Comparison of ENCODE assay signal across 8 cellular contexts in genomic region chr12:50986961-50987737, GRCh38. TPM values are rescaled to one million over a fixed set of nuclear protein-coding genes. Genes with fewer than 3 reads are reported as not detected.
DNase-seq lines count a peak whose midpoint lies in the region; ATAC-seq, FAIRE-seq and TF ChIP-seq lines count a peak whose summit lies in the region.

No MANE protein-coding gene starts in this region.

- ATAC-seq in activated CD8-positive, alpha-beta memory T cell treated with anti-CD3 and anti-CD28 coated beads, Interleukin-2, amount 10 ng/mL, durations not matched to agents 7 days and 5 days = peak; percentile 51
- peak; percentile 57 to 91 (median 86) for ATAC-seq in pancreas

- H3K27ac Mint-ChIP-seq in activated CD8-positive, alpha-beta memory T cell treated with anti-CD3 and anti-CD28 coated beads, Interleukin-2, amount 10 ng/mL, durations not matched to agents 7 days and 5 days = no peak overlapping the region
- no peak overlapping the region for H3K27ac Mint-ChIP-seq in glutamatergic neuron (ENCODE audit: unreplicated experiment)

- no peaks in the 10 kb centered on the region for H3K27me3 Mint-ChIP-seq in activated CD8-positive, alpha-beta memory T cell treated with anti-CD3 and anti-CD28 coated beads, Interleukin-2, amount 10 ng/mL, durations not matched to agents 7 days and 5 days
- H3K27me3 Mint-ChIP-seq in glutamatergic neuron (ENCODE audit: unreplicated experiment) = no peaks in the 10 kb centered on the region

- H3K27me3 ChIP-seq in pancreas = no peaks in the 10 kb centered on the region

- peaks cover 14% of the 10 kb centered on the region for H3K4me1 Mint-ChIP-seq in activated CD8-positive, alpha-beta memory T cell treated with anti-CD3 and anti-CD28 coated beads, Interleukin-2, amount 10 ng/mL, durations not matched to agents 7 days and 5 days
- peaks cover 7% of the 10 kb centered on the region for H3K4me1 Mint-ChIP-seq in glutamatergic neuron (ENCODE audit: low read depth, unreplicated experiment)

- 42 to 43% methylated on average over 8 of the region's 8 CpGs for WGBS in pancreas, 2 donors

- intact Hi-C loops in pancreas (cut with DNase I) = loop anchor here in 2 of 3 donors (5.0 kb wide), 2 partner anchors 150 to 160 kb away; no protein-coding TSS in a partner anchor

- FAIRE-seq in pancreas (lab: Jason Lieb, UNC) = no peak

- TF ChIP-seq CTCF in pancreas (IDR thresholded peaks at IDR 0.05) = peak in 3 of 4 donors; percentile 9 to 21 (median 14)
- TF ChIP-seq CTCF in glutamatergic neuron (IDR thresholded peaks at IDR 0.05; ENCODE audit: partially characterized antibody, unreplicated experiment) = no peak

- H3K27ac ChIP-seq in pancreas = no peak overlapping the region

- H3K36me3 ChIP-seq in pancreas = peaks cover 0 to 36% (median 14%) of the 10 kb centered on the region in 3 donors

- H3K9me3 ChIP-seq in pancreas = no peaks in the 10 kb centered on the region

- no peak overlapping the region for H3K4me3 ChIP-seq in pancreas

- peaks cover 30% of the 10 kb centered on the region for H3K36me3 Mint-ChIP-seq in activated CD8-positive, alpha-beta memory T cell treated with anti-CD3 and anti-CD28 coated beads, Interleukin-2, amount 10 ng/mL, durations not matched to agents 7 days and 5 days
- H3K36me3 Mint-ChIP-seq in glutamatergic neuron (ENCODE audit: unreplicated experiment) = no peaks in the 10 kb centered on the region

- peak; percentile 45 for DNase-seq in activated CD8-positive, alpha-beta memory T cell treated with anti-CD3 and anti-CD28 coated beads, Interleukin-2, amount 10 ng/mL, durations not matched to agents 7 days and 5 days
- no peak for DNase-seq in activated CD8-positive, alpha-beta memory T cell treated with anti-CD3 and anti-CD28 coated beads for 24 hours
- DNase-seq in Kasumi-1 (lab: John Stamatoyannopoulos, UW) (peak; percentile 80 to 85), germinal center (ENCODE audit: low spot score) (peak; percentile 45), pancreas (peak in 3 of 6 donors; percentile 29 to 48 (median 30)), glutamatergic neuron (no peak)
- DNase-seq in activated CD4-positive, alpha-beta T cell treated with anti-CD3 and anti-CD28 coated beads, Interleukin-2, amount 50 U/mL, for 1 hour = peak; percentile 16
- no peak for DNase-seq in activated effector memory CD4-positive, alpha-beta T cell treated with anti-CD3 and anti-CD28 coated beads, Interleukin-2, amount 50 U/mL, for 16 hours

- H3K9me3 Mint-ChIP-seq in activated CD8-positive, alpha-beta memory T cell treated with anti-CD3 and anti-CD28 coated beads, Interleukin-2, amount 10 ng/mL, durations not matched to agents 7 days and 5 days (ENCODE audit: low read depth) = no peaks in the 10 kb centered on the region
- no peaks in the 10 kb centered on the region for H3K9me3 Mint-ChIP-seq in glutamatergic neuron (ENCODE audit: unreplicated experiment)

- no peak overlapping the region for H3K4me3 Mint-ChIP-seq in activated CD8-positive, alpha-beta memory T cell treated with anti-CD3 and anti-CD28 coated beads, Interleukin-2, amount 10 ng/mL, durations not matched to agents 7 days and 5 days
- H3K4me3 Mint-ChIP-seq in glutamatergic neuron (ENCODE audit: unreplicated experiment) = no peak overlapping the region

- no peaks in the 10 kb centered on the region for H3K4me1 ChIP-seq in pancreas

- CTCF ChIA-PET in activated CD8-positive, alpha-beta memory T cell treated with anti-CD3 and anti-CD28 coated beads, Interleukin-2, amount 10 ng/mL, durations not matched to agents 7 days and 5 days (lab: Charles Lee) = interaction anchor here (0.8 to 4.4 kb wide), 14 partner anchors 9 to 355 kb away, joined by 3 to 33 read pairs (median 4); partner anchors contain the start of genes ATF1, DAZAP2 and SLC11A2

RNA-seq across cellular contexts. Expression of gene HIGD1C, which starts 34.8 kb away (rescaled TPM):
- not detected for total RNA-seq in activated CD8-positive, alpha-beta memory T cell treated with anti-CD3 and anti-CD28 coated beads, Interleukin-2, amount 10 ng/mL, durations not matched to agents 7 days and 5 days
- total RNA-seq in pancreas (not detected), glutamatergic neuron (ENCODE audit: unreplicated experiment) (not detected)
- not detected for polyA plus RNA-seq in pancreas

RNA-seq across cellular contexts. Expression of gene SLC11A2, which starts 39.0 kb away (rescaled TPM):
- 10 to 100 TPM; 38.2 to 42.3 TPM for total RNA-seq in activated CD8-positive, alpha-beta memory T cell treated with anti-CD3 and anti-CD28 coated beads, Interleukin-2, amount 10 ng/mL, durations not matched to agents 7 days and 5 days
- total RNA-seq in pancreas (10 to 100 TPM; 24.3 to 52.9 (median 38.8) TPM), glutamatergic neuron (ENCODE audit: unreplicated experiment) (41.1 TPM)
- polyA plus RNA-seq in pancreas = 10 to 100 TPM; 19.1 to 26.6 TPM

Comparison
In these comparisons a context has a peak if more than half of its experiments do, and no peak if none do; other contexts are left out.
1. DNase-seq: peak in activated CD8-positive, alpha-beta memory T cell treated with anti-CD3 and anti-CD28 coated beads, Interleukin-2, amount 10 ng/mL, durations not matched to agents 7 days and 5 days (single experiment), Kasumi-1 (2 of 2), activated CD4-positive, alpha-beta T cell treated with anti-CD3 and anti-CD28 coated beads, Interleukin-2, amount 50 U/mL, for 1 hour (single experiment) and germinal center (single experiment); none in activated CD8-positive, alpha-beta memory T cell treated with anti-CD3 and anti-CD28 coated beads for 24 hours (single experiment), glutamatergic neuron (single experiment) and activated effector memory CD4-positive, alpha-beta T cell treated with anti-CD3 and anti-CD28 coated beads, Interleukin-2, amount 50 U/mL, for 16 hours (single experiment).